In genomic region chr17:951388-952132, GRCh38 we compare ENCODE assay signal across 9 cellular contexts. TPM values are rescaled to one million over a fixed set of nuclear protein-coding genes. Genes with fewer than 3 reads are reported as not detected.
DNase-seq lines count a peak whose midpoint lies in the region; ATAC-seq, FAIRE-seq and TF ChIP-seq lines count a peak whose summit lies in the region.
"Had no signal": no experiment of that assay in that cellular context is flagged by ENCODE, and none has a peak within 500 bp of the region (broad histone marks: within the 10 kb centered on the region; RNA-seq: fewer than 3 reads in every experiment).

No MANE protein-coding gene starts in this region.

- no peaks in the 10 kb centered on the region for H3K27me3 ChIP-seq in Panc1 (ENCODE audit: control insufficient read depth, insufficient read depth, low read length)

- peak overlapping the region; percentile 94 for H3K27ac ChIP-seq in Panc1 (ENCODE audit: low read length)

- peak overlapping the region in 1 of 2 experiments; percentile 31; a peak in 1 of 4 replicates for H3K4me3 ChIP-seq in Panc1 (ENCODE audit: low read depth in 2 of 2, low read length in 2 of 2)
- H3K4me3 ChIP-seq in fibroblast of mammary gland (ENCODE audit: control insufficient read depth, low read depth, low read length): no peak overlapping the region

- H3K36me3 Mint-ChIP-seq in progenitor cell of endocrine pancreas (ENCODE audit: insufficient read depth): peaks cover 6% of the 10 kb centered on the region

- no peak for TF ChIP-seq POLR2A in GM12892 (IDR thresholded peaks at IDR 0.05; ENCODE audit: low read depth, low read length)

- peak; percentile 86 for DNase-seq in GM04503 (ENCODE audit: low read depth)
- no peak for DNase-seq in Panc1 (ENCODE audit: low read depth, low spot score)
- peak; percentile 86 for DNase-seq in fibroblast of mammary gland (ENCODE audit: low read depth)
- peak; percentile 56 for DNase-seq in progenitor cell of endocrine pancreas (ENCODE audit: low spot score, unreplicated experiment)
- no peak for DNase-seq in GM12892 (ENCODE audit: insufficient read length)
- DNase-seq in SHP77 (lab: John Stamatoyannopoulos, UW): no peak
- no peak for DNase-seq in NCI-H2196 (lab: John Stamatoyannopoulos, UW; ENCODE audit: unreplicated experiment)
- DNase-seq: NCI-H510A had no signal

- ATAC-seq in Panc1 (peak; percentile 79), HG02840 (IDR thresholded peaks at IDR 0.05; ENCODE audit: low FRiP score, unreplicated experiment) (no peak)

- in situ Hi-C loops in Panc1 (cut with HindIII; ENCODE audit: low pct_unique_long_range_greater_than_20kb, low sequenced_read_pairs): no loop called here

- no peak for TF ChIP-seq CTCF in Panc1 (IDR thresholded peaks at IDR 0.05)
- no peak for TF ChIP-seq CTCF in fibroblast of mammary gland (conservative IDR thresholded peaks at IDR 0.05; ENCODE audit: control insufficient read depth, insufficient read depth, low read depth, low read length)
- no peak for TF ChIP-seq CTCF in progenitor cell of endocrine pancreas (IDR thresholded peaks at IDR 0.05; ENCODE audit: unreplicated experiment)

- no peaks in the 10 kb centered on the region for H3K27me3 Mint-ChIP-seq in progenitor cell of endocrine pancreas

- H3K9me3 Mint-ChIP-seq in progenitor cell of endocrine pancreas (ENCODE audit: low read depth): no peaks in the 10 kb centered on the region

- peaks cover 20% of the 10 kb centered on the region for H3K4me1 Mint-ChIP-seq in progenitor cell of endocrine pancreas (ENCODE audit: low read depth)

- peak overlapping the region; percentile 55 for H3K4me3 Mint-ChIP-seq in progenitor cell of endocrine pancreas (ENCODE audit: low read depth)

- no peaks in the 10 kb centered on the region for H3K9me3 ChIP-seq in Panc1 (ENCODE audit: control insufficient read depth, insufficient read depth, low read depth, low read length)

- intact Hi-C loops in Panc1 (cut with micrococcal nuclease; ENCODE audit: unreplicated experiment): no loop called here

- peaks cover 59% of the 10 kb centered on the region for H3K4me1 ChIP-seq in Panc1 (ENCODE audit: control insufficient read depth, insufficient read depth, low read length)

- FAIRE-seq in GM12892 (lab: Jason Lieb, UNC): no peak

- H3K36me3 ChIP-seq in Panc1 (ENCODE audit: control insufficient read depth, insufficient read depth, low read length): no peaks in the 10 kb centered on the region

- BruUV-seq in Panc1 (replicated peaks; lab: Mats Ljungman, UMichigan): no TSS peak

- POLR2A ChIA-PET in Panc1 (lab: Charles Lee): interaction anchor here (0.6 kb wide), 1 partner anchor 22 kb away, joined by 3 read pairs; no protein-coding TSS in a partner anchor

- CTCF ChIA-PET in Panc1 (lab: Charles Lee): no interaction called here

- peak overlapping the region; percentile 97 for H3K27ac Mint-ChIP-seq in progenitor cell of endocrine pancreas

RNA-seq across cellular contexts. Expression of gene NXN, which starts 28.0 kb away (rescaled TPM):
- 126 TPM for total RNA-seq in Panc1 (2021; ENCODE audit: unreplicated experiment)
- polyA plus RNA-seq in Panc1 (2012; ENCODE audit: insufficient read length): 134 TPM
- total RNA-seq in progenitor cell of endocrine pancreas: 53.1 and 56.0 TPM in 2 replicates
- 2.0 TPM for polyA plus RNA-seq in GM12892 (2012; ENCODE audit: missing spikeins)

RNA-seq across cellular contexts. Expression of gene TIMM22, which starts 45.4 kb away (rescaled TPM):
- 10.2 TPM for total RNA-seq in Panc1 (2021; ENCODE audit: unreplicated experiment)
- 10.7 TPM for polyA plus RNA-seq in Panc1 (2012; ENCODE audit: insufficient read length)
- total RNA-seq in progenitor cell of endocrine pancreas: 14.1 and 14.3 TPM in 2 replicates
- 7.4 TPM for polyA plus RNA-seq in GM12892 (2012; ENCODE audit: missing spikeins)

Comparison
In these comparisons a context has a peak if more than half of its experiments do, and no peak if none do; other contexts are left out.
1. DNase-seq: peak in GM04503 (single experiment), fibroblast of mammary gland (single experiment) and progenitor cell of endocrine pancreas (single experiment); none in Panc1 (single experiment), GM12892 (single experiment), SHP77 (0 of 2) and NCI-H2196 (single experiment).